In the genomic region with DNA sequence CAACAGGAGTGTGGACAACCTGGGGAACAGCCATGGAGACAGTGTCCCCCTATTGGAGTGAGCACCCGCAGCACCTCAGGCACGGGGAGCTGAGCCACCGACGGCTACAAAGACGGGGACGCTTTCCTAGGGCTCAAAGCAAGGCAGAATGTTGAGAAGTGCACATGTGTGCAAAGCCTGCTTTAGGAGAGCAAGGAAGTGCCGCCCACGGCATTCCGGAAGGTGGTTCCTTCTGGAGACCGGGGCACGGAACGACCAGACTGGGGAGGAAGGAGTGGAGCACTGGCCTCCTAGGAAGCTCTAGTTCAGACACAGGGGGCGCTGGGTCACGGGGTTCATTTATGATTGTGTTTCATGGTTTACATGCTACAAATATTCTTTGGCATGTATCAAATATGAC, we compare ENCODE assay signal across 17 cellular contexts. TPM values are rescaled to one million over a fixed set of nuclear protein-coding genes. Genes with fewer than 3 reads are reported as not detected.
A peak's percentile ranks its signal among the peaks of the same experiment; 100 is the strongest.
DNase-seq lines count a peak whose midpoint lies in the region; ATAC-seq and TF ChIP-seq lines count a peak whose summit lies in the region.
"Had no signal": no experiment of that assay in that cellular context is flagged by ENCODE, and none has a peak within 500 bp of the region (broad histone marks: within the 10 kb centered on the region; RNA-seq: fewer than 3 reads in every experiment).

No MANE protein-coding gene starts in this region.

- peaks cover 2% of the 10 kb centered on the region for H3K27me3 Mint-ChIP-seq in nephron (ENCODE audit: low read depth)

- H3K27me3 ChIP-seq in BLaER1 = no peaks in the 10 kb centered on the region; the same call in 1 of the 2 replicates
- H3K27me3 ChIP-seq in H7 (ENCODE audit: control insufficient read depth, insufficient read depth, low read length) = no peaks in the 10 kb centered on the region
- no peaks in the 10 kb centered on the region for H3K27me3 ChIP-seq in dorsolateral prefrontal cortex
- no peaks in the 10 kb centered on the region for H3K27me3 ChIP-seq in MG63

- 0 out of 2 replicates have a peak overlapping the region, but pooled peaks have one; percentile 21 for H3K4me2 ChIP-seq in BLaER1

- H3K27ac ChIP-seq in BLaER1 (no peak overlapping the region), dorsolateral prefrontal cortex (no peak overlapping the region)

- no peak overlapping the region for H3K4me3 Mint-ChIP-seq in nephron
- H3K4me3 Mint-ChIP-seq: activated CD8-positive, alpha-beta T cell treated with anti-CD3 and anti-CD28 coated beads, Interleukin-2, amount 10 ng/mL, durations not matched to agents 7 days and 5 days; activated T-cell treated with anti-CD3 and anti-CD28 coated beads, Interleukin-2, amount 50 U/mL, for 72 hours; CD4-positive, alpha-beta memory T cell; T-helper 2 cell treated with Interferon-gamma antibody and Interleukin-4, amounts not matched to agents 5 μg/mL and 100 μg/mL, for 36 hours had no signal

- no peak for ATAC-seq in HG03378 (IDR thresholded peaks at IDR 0.05; ENCODE audit: unreplicated experiment)
- ATAC-seq: activated CD8-positive, alpha-beta T cell treated with anti-CD3 and anti-CD28 coated beads, Interleukin-2, amount 10 ng/mL, durations not matched to agents 7 days and 5 days; activated T-cell treated with anti-CD3 and anti-CD28 coated beads, Interleukin-2, amount 50 U/mL, for 72 hours; left colon had no signal

- no peaks in the 10 kb centered on the region for H3K36me3 ChIP-seq in BLaER1
- H3K36me3 ChIP-seq in H7 (replicated peaks; ENCODE audit: control insufficient read depth, insufficient read depth, low read length) = no peaks in the 10 kb centered on the region; the same call in 1 of the 2 replicates
- H3K36me3 ChIP-seq in MG63 = no peaks in the 10 kb centered on the region

- H3K9me3 ChIP-seq in BLaER1 (no peaks in the 10 kb centered on the region), MG63 (no peaks in the 10 kb centered on the region)

- TF ChIP-seq CTCF in dorsolateral prefrontal cortex (IDR thresholded peaks at IDR 0.05 in 54 of 56, conservative IDR thresholded peaks at IDR 0.05 in 2 of 56; ENCODE audit: low read depth in 1 of 56, partially characterized antibody in 56 of 56) (no peak), nephron (IDR thresholded peaks at IDR 0.05; ENCODE audit: unreplicated experiment in 3 of 3) (no peak)

- no peaks in the 10 kb centered on the region for H3K9me3 Mint-ChIP-seq in nephron
- H3K9me3 Mint-ChIP-seq: activated T-cell treated with anti-CD3 and anti-CD28 coated beads, Interleukin-2, amount 50 U/mL, for 72 hours; CD4-positive, alpha-beta memory T cell; T-helper 2 cell treated with Interferon-gamma antibody and Interleukin-4, amounts not matched to agents 5 μg/mL and 100 μg/mL, for 36 hours had no signal

- H3K27ac Mint-ChIP-seq in nephron = peak overlapping the region in 2 of 3 experiments; percentile 8 to 49
- H3K27ac Mint-ChIP-seq: activated CD8-positive, alpha-beta T cell treated with anti-CD3 and anti-CD28 coated beads, Interleukin-2, amount 10 ng/mL, durations not matched to agents 7 days and 5 days; T-helper 2 cell treated with Interferon-gamma antibody and Interleukin-4, amounts not matched to agents 5 μg/mL and 100 μg/mL, for 36 hours had no signal

- H3K4me3 ChIP-seq in BLaER1 (no peak overlapping the region), H7 (ENCODE audit: insufficient read depth, low read depth, low read length) (no peak overlapping the region), dorsolateral prefrontal cortex (no peak overlapping the region), MG63 (no peak overlapping the region)

- no peak overlapping the region for H3K9ac ChIP-seq in BLaER1

- DNase-seq in H7 (peak; percentile 29), dorsolateral prefrontal cortex (peak in 6 of 10 donors; percentile 1 to 36 (median 21)), NCI-H69 (lab: John Stamatoyannopoulos, UW) (no peak), MG63 (no peak), NCI-H1417 treated with DMSO at 0.1 percent for 48 hours (lab: John Stamatoyannopoulos, UW) (no peak)
- DNase-seq: activated CD8-positive, alpha-beta T cell treated with anti-CD3 and anti-CD28 coated beads, Interleukin-2, amount 10 ng/mL, durations not matched to agents 7 days and 5 days; activated T-cell treated with anti-CD3 and anti-CD28 coated beads, Interleukin-2, amount 50 U/mL, for 72 hours; foreskin melanocyte; NCI-H1092 treated with DMSO at 0.1 percent for 48 hours; NCI-H524 treated with DMSO at 0.1 percent for 48 hours; SHP77 treated with DMSO at 0.1 percent for 48 hours had no signal

- peaks cover 78% of the 10 kb centered on the region for H3K4me1 ChIP-seq in BLaER1

- H4K20me1 ChIP-seq in BLaER1 = peaks cover 23% of the 10 kb centered on the region

- H3K36me3 Mint-ChIP-seq in nephron (ENCODE audit: low read depth) = no peaks in the 10 kb centered on the region
- H3K36me3 Mint-ChIP-seq: CD4-positive, alpha-beta memory T cell had no signal

- intact Hi-C loops in dorsolateral prefrontal cortex (cut with DNase I) = no loop called here

- H3K4me1 Mint-ChIP-seq in nephron = peaks cover 43% of the 10 kb centered on the region

RNA-seq across cellular contexts. Expression of gene TBC1D16, which starts 52.2 kb away (rescaled TPM):
- 81.8 and 95.8 TPM in 2 replicates for total RNA-seq in H7 (2014; rRNA removed; shearing (Covaris generic))
- 10 to 100 TPM; 15.4 to 54.1 (median 29.0) TPM for total RNA-seq in dorsolateral prefrontal cortex
- 15.0 and 23.6 TPM in 2 replicates for total RNA-seq in MG63 (2014; rRNA removed; shearing (Covaris generic); ENCODE audit: low replicate concordance)

RNA-seq across cellular contexts. Expression of gene CCDC40, which starts 53.0 kb away (rescaled TPM):
- total RNA-seq in H7 (2014; rRNA removed; shearing (Covaris generic)) = 3.8 and 4.2 TPM in 2 replicates
- total RNA-seq in dorsolateral prefrontal cortex = 10 to 100 TPM in 106 of 120 experiments, 1 to 10 TPM in 14; 6.5 to 39.9 (median 15.8) TPM
- 5.4 and 9.7 TPM in 2 replicates for total RNA-seq in MG63 (2014; rRNA removed; shearing (Covaris generic); ENCODE audit: low replicate concordance)
- total RNA-seq: activated CD8-positive, alpha-beta T cell treated with anti-CD3 and anti-CD28 coated beads, Interleukin-2, amount 10 ng/mL, durations not matched to agents 7 days and 5 days had no signal

Comparison
In these comparisons a context has a peak if more than half of its experiments do, and no peak if none do; other contexts are left out.
1. DNase-seq: peak in H7 (single experiment) and dorsolateral prefrontal cortex (6 of 10); none in NCI-H69 (single experiment), MG63 (single experiment) and NCI-H1417 treated with DMSO at 0.1 percent for 48 hours (single experiment).